Comparison of ENCODE assay signal across 1 cellular context in the genomic region with DNA sequence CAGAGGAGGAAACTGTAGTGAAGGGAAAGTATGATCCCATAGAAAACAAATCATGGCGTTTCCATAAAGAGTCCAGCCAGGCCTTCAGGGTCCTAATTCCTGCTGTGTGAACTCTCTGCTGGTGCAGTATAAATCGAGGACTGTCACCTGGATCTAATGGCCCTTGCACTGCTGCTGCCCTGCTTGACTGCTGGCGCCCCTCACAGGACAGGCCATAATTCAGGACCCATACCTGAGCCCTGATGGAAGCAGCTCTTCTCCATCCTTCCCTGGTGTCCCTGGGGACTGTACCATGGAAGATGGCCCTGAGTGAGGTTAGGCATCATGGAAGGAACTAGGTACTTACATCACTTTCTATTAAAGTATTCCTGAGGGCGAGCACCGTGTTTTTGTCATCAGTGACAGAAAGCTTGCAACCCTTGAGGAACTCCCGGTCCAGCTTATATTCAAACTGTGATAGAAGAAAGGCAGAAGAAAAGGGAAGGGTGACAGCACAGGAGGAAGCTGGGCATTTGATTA.
TF ChIP-seq lines count a peak whose summit lies in the region.

No MANE protein-coding gene starts in this region.

TF ChIP-seq in GM23338, 12 proteins besides CTCF, POLR2A, EP300 and RAD21 (continued from another document):
- TF ChIP-seq, protein P1, sequence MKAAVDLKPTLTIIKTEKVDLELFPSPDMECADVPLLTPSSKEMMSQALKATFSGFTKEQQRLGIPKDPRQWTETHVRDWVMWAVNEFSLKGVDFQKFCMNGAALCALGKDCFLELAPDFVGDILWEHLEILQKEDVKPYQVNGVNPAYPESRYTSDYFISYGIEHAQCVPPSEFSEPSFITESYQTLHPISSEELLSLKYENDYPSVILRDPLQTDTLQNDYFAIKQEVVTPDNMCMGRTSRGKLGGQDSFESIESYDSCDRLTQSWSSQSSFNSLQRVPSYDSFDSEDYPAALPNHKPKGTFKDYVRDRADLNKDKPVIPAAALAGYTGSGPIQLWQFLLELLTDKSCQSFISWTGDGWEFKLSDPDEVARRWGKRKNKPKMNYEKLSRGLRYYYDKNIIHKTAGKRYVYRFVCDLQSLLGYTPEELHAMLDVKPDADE (IDR thresholded peaks at IDR 0.05), result no peak
- no peak for TF ChIP-seq EZH2 (IDR thresholded peaks at IDR 0.05; ENCODE audit: low read depth, unreplicated experiment)
- TF ChIP-seq NANOG (IDR thresholded peaks at IDR 0.05; ENCODE audit: borderline replicate concordance), result no peak
- TF ChIP-seq STAT1 (IDR thresholded peaks at IDR 0.05; ENCODE audit: unreplicated experiment), result no peak
- no peak for TF ChIP-seq ZNF462 (CRISPR knock-in tag; IDR thresholded peaks at IDR 0.05)
- TF ChIP-seq ZNF331 (CRISPR knock-in tag; IDR thresholded peaks at IDR 0.05; ENCODE audit: low read depth), result no peak
- no peak for TF ChIP-seq REST (IDR thresholded peaks at IDR 0.05; ENCODE audit: unreplicated experiment)
- TF ChIP-seq JUNB (IDR thresholded peaks at IDR 0.05; ENCODE audit: unreplicated experiment), result no peak
- no peak for TF ChIP-seq POLR2AphosphoS5 (IDR thresholded peaks at IDR 0.05; ENCODE audit: low read depth)
- TF ChIP-seq CREB1 (CRISPR knock-in tag; IDR thresholded peaks at IDR 0.05; ENCODE audit: low read depth), result no peak
